Comparison of ENCODE assay signal across 1 cellular context in genomic region chr3:184134746-184135148, GRCh38.
TF ChIP-seq lines count a peak whose summit lies in the region.

No MANE protein-coding gene starts in this region.

TF ChIP-seq in IMR-90, 13 proteins besides CTCF, POLR2A, EP300 and RAD21:
- no peak for TF ChIP-seq CHD1 (IDR thresholded peaks at IDR 0.05; ENCODE audit: low read depth, low read length)
